In the genomic region with DNA sequence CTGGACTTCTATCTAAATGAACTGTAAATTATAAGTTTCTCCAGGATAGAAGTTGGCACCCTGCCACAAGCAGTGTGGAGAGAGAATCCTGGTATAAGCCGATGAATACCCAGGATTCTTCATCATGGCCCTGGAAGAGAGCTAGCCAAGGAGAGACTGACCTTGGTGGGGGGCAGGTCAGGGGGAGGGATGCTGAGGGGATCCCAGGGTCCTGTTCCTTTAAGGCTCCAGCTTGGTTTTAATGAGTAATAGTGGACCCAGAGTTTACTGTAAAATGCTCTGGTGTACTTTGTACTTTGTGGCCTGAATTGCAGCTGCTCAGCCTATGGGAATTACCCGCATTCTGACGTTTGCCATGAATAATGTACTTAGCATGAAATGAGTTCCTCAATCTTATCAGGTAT, we compare ENCODE assay signal across 9 cellular contexts. TPM values are rescaled to one million over a fixed set of nuclear protein-coding genes. Genes with fewer than 3 reads are reported as not detected.
DNase-seq lines count a peak whose midpoint lies in the region; ATAC-seq and TF ChIP-seq lines count a peak whose summit lies in the region.
"Had no signal": no experiment of that assay in that cellular context is flagged by ENCODE, and none has a peak within 500 bp of the region (broad histone marks: within the 10 kb centered on the region; RNA-seq: fewer than 3 reads in every experiment).

No MANE protein-coding gene starts in this region.

- H3K4me3 Mint-ChIP-seq in activated B cell treated with CpG ODN at 0.5 μM for 24 hours (peak overlapping the region; percentile 21), nephron (peak overlapping the region in 1 of 3 experiments; percentile 41)
- H3K4me3 Mint-ChIP-seq in naive thymus-derived CD4-positive, alpha-beta T cell, result no peak overlapping the region
- no peak overlapping the region for H3K4me3 Mint-ChIP-seq in activated naive CD4-positive, alpha-beta T cell treated with anti-CD3 and anti-CD28 coated beads, Interleukin-2, amount 10 ng/mL, durations not matched to agents 7 days and 5 days
- H3K4me3 Mint-ChIP-seq: activated T-cell treated with anti-CD3 and anti-CD28 coated beads, Interleukin-2, amount 50 U/mL, for 72 hours had no signal

- H3K9me3 ChIP-seq in naive thymus-derived CD4-positive, alpha-beta T cell (ENCODE audit: control insufficient read depth in 2 of 3, low read length in 3 of 3), result no peaks in the 10 kb centered on the region
- H3K9me3 ChIP-seq in spleen, result no peaks in the 10 kb centered on the region

- DNase-seq in activated B cell treated with CpG ODN at 0.5 μM for 24 hours (no peak), globus pallidus (ENCODE audit: low spot score) (no peak), spleen (no peak)
- no peak for DNase-seq in naive thymus-derived CD4-positive, alpha-beta T cell
- DNase-seq in activated naive CD4-positive, alpha-beta T cell treated with anti-CD3 and anti-CD28 coated beads, Interleukin-2, amount 10 ng/mL, durations not matched to agents 7 days and 5 days, result no peak
- DNase-seq: activated T-cell treated with anti-CD3 and anti-CD28 coated beads, Interleukin-2, amount 50 U/mL, for 72 hours had no signal

- H3K9me3 Mint-ChIP-seq in activated B cell treated with CpG ODN at 0.5 μM for 24 hours, result no peaks in the 10 kb centered on the region
- H3K9me3 Mint-ChIP-seq in nephron, result no peaks in the 10 kb centered on the region
- peaks cover 0 to 6% (median 0%) of the 10 kb centered on the region in 11 donors for H3K9me3 Mint-ChIP-seq in naive thymus-derived CD4-positive, alpha-beta T cell
- no peaks in the 10 kb centered on the region for H3K9me3 Mint-ChIP-seq in activated naive CD4-positive, alpha-beta T cell treated with anti-CD3 and anti-CD28 coated beads, Interleukin-2, amount 10 ng/mL, durations not matched to agents 7 days and 5 days

- H3K36me3 Mint-ChIP-seq in activated B cell treated with CpG ODN at 0.5 μM for 24 hours (ENCODE audit: low read depth), result no peaks in the 10 kb centered on the region
- H3K36me3 Mint-ChIP-seq in nephron (ENCODE audit: low read depth), result no peaks in the 10 kb centered on the region
- peaks cover 0 to 2% (median 0%) of the 10 kb centered on the region in 5 donors for H3K36me3 Mint-ChIP-seq in naive thymus-derived CD4-positive, alpha-beta T cell
- H3K36me3 Mint-ChIP-seq in activated naive CD4-positive, alpha-beta T cell treated with anti-CD3 and anti-CD28 coated beads, Interleukin-2, amount 10 ng/mL, durations not matched to agents 7 days and 5 days, result no peaks in the 10 kb centered on the region

- TF ChIP-seq POLR2A in spleen (IDR thresholded peaks at IDR 0.05), result no peak

- intact Hi-C loops in activated B cell treated with CpG ODN at 0.5 μM for 24 hours (cut with micrococcal nuclease), result loop anchor here (1.0 kb wide), 1 partner anchor 14 kb away; no protein-coding TSS in a partner anchor
- intact Hi-C loops in naive thymus-derived CD4-positive, alpha-beta T cell (cut with micrococcal nuclease), result no loop called here
- intact Hi-C loops in spleen (cut with DNase I; ENCODE audit: low total_unique reads), result no loop called here

- no peaks in the 10 kb centered on the region for H3K36me3 ChIP-seq in naive thymus-derived CD4-positive, alpha-beta T cell (ENCODE audit: control insufficient read depth in 2 of 3, insufficient read depth in 3 of 3, low read length in 3 of 3)
- no peaks in the 10 kb centered on the region for H3K36me3 ChIP-seq in spleen

- ATAC-seq in GM18520 (IDR thresholded peaks at IDR 0.05; ENCODE audit: unreplicated experiment) (peak; percentile 32), HG02981 (IDR thresholded peaks at IDR 0.05; ENCODE audit: unreplicated experiment) (peak; percentile 51), activated B cell treated with CpG ODN at 0.5 μM for 24 hours (ENCODE audit: low read depth) (peak; percentile 59)
- ATAC-seq in naive thymus-derived CD4-positive, alpha-beta T cell, result no peak
- ATAC-seq: activated T-cell treated with anti-CD3 and anti-CD28 coated beads, Interleukin-2, amount 50 U/mL, for 72 hours had no signal

- H3K4me1 ChIP-seq in naive thymus-derived CD4-positive, alpha-beta T cell (ENCODE audit: control insufficient read depth in 2 of 2, insufficient read depth in 2 of 2, low read length in 2 of 2), result no peaks in the 10 kb centered on the region
- no peaks in the 10 kb centered on the region for H3K4me1 ChIP-seq in spleen

- H3K27ac ChIP-seq in naive thymus-derived CD4-positive, alpha-beta T cell (ENCODE audit: low read depth, low read length), result no peak overlapping the region
- H3K27ac ChIP-seq in spleen, result no peak overlapping the region

- CTCF ChIA-PET in activated B cell treated with CpG ODN at 0.5 μM for 24 hours (lab: Charles Lee), result interaction anchor here (1.2 kb wide), 1 partner anchor 10 kb away, joined by 5 read pairs; no protein-coding TSS in a partner anchor
- CTCF ChIA-PET in naive thymus-derived CD4-positive, alpha-beta T cell (lab: Charles Lee), result no interaction called here
- CTCF ChIA-PET in activated naive CD4-positive, alpha-beta T cell treated with anti-CD3 and anti-CD28 coated beads, Interleukin-2, amount 10 ng/mL, durations not matched to agents 7 days and 5 days (lab: Charles Lee), result no interaction called here

- POLR2A ChIA-PET in activated B cell treated with CpG ODN at 0.5 μM for 24 hours (lab: Charles Lee), result interaction anchor here (1.4 to 2.2 kb wide), 2 partner anchors 10 to 14 kb away, joined by 6 to 14 read pairs; no protein-coding TSS in a partner anchor
- POLR2A ChIA-PET in naive thymus-derived CD4-positive, alpha-beta T cell (lab: Charles Lee), result no interaction called here

- 47 to 66% (median 61%) methylated on average over 3 of the region's 3 CpGs for WGBS in spleen, 5 donors

- H3K27ac Mint-ChIP-seq in activated B cell treated with CpG ODN at 0.5 μM for 24 hours (peak overlapping the region; percentile 25), nephron (peak overlapping the region; percentile 84 to 88 (median 86))
- no peak overlapping the region for H3K27ac Mint-ChIP-seq in naive thymus-derived CD4-positive, alpha-beta T cell
- no peak overlapping the region for H3K27ac Mint-ChIP-seq in activated naive CD4-positive, alpha-beta T cell treated with anti-CD3 and anti-CD28 coated beads, Interleukin-2, amount 10 ng/mL, durations not matched to agents 7 days and 5 days
- H3K27ac Mint-ChIP-seq: activated T-cell treated with anti-CD3 and anti-CD28 coated beads, Interleukin-2, amount 50 U/mL, for 72 hours had no signal

- no peaks in the 10 kb centered on the region for H3K27me3 ChIP-seq in naive thymus-derived CD4-positive, alpha-beta T cell (ENCODE audit: control insufficient read depth in 2 of 2, insufficient read depth in 2 of 2, low read length in 2 of 2)
- H3K27me3 ChIP-seq in spleen (replicated peaks in 1 of 7), result no peaks in the 10 kb centered on the region

- TF ChIP-seq CTCF in activated B cell treated with CpG ODN at 0.5 μM for 24 hours (IDR thresholded peaks at IDR 0.05) (no peak), nephron (IDR thresholded peaks at IDR 0.05; ENCODE audit: unreplicated experiment in 3 of 3) (no peak), spleen (IDR thresholded peaks at IDR 0.05 in 8 of 11, conservative IDR thresholded peaks at IDR 0.05 in 3 of 11) (no peak)

- H3K4me1 Mint-ChIP-seq in activated B cell treated with CpG ODN at 0.5 μM for 24 hours (peaks cover 47% of the 10 kb centered on the region), nephron (peaks cover 33% of the 10 kb centered on the region)
- H3K4me1 Mint-ChIP-seq in naive thymus-derived CD4-positive, alpha-beta T cell, result peaks cover 0 to 20% (median 16%) of the 10 kb centered on the region in 7 donors
- H3K4me1 Mint-ChIP-seq in activated naive CD4-positive, alpha-beta T cell treated with anti-CD3 and anti-CD28 coated beads, Interleukin-2, amount 10 ng/mL, durations not matched to agents 7 days and 5 days, result peaks cover 12% of the 10 kb centered on the region

- H3K27me3 Mint-ChIP-seq in activated B cell treated with CpG ODN at 0.5 μM for 24 hours (no peaks in the 10 kb centered on the region), nephron (ENCODE audit: low read depth) (peaks cover 7% of the 10 kb centered on the region)
- H3K27me3 Mint-ChIP-seq in naive thymus-derived CD4-positive, alpha-beta T cell, result peaks cover 0 to 13% (median 4%) of the 10 kb centered on the region in 5 donors
- H3K27me3 Mint-ChIP-seq in activated naive CD4-positive, alpha-beta T cell treated with anti-CD3 and anti-CD28 coated beads, Interleukin-2, amount 10 ng/mL, durations not matched to agents 7 days and 5 days, result no peaks in the 10 kb centered on the region

- H3K4me3 ChIP-seq in naive thymus-derived CD4-positive, alpha-beta T cell (ENCODE audit: low read length), result no peak overlapping the region
- H3K4me3 ChIP-seq in spleen, result no peak overlapping the region

RNA-seq across cellular contexts. Expression of a gene that starts 16.9 kb away (rescaled TPM):
- total RNA-seq in activated B cell treated with CpG ODN at 0.5 μM for 24 hours, result 4.0 TPM in 2 replicates
- total RNA-seq in naive thymus-derived CD4-positive, alpha-beta T cell, result under 1 TPM in 4 of 5 experiments, not detected in 1; 0.05 to 0.42 (median 0.15) TPM
- under 1 TPM; 0.04 to 0.20 TPM for polyA plus RNA-seq in naive thymus-derived CD4-positive, alpha-beta T cell
- total RNA-seq in spleen, result 1 to 10 TPM in 1 of 7 donors, under 1 TPM in 6; 0.20 to 1.3 (median 0.30) TPM
- polyA plus RNA-seq in spleen, result under 1 TPM; 0.09 to 0.41 (median 0.22) TPM

Comparison
In these comparisons a context has a peak if more than half of its experiments do, and no peak if none do; other contexts are left out.
1. H3K27ac Mint-ChIP-seq: peak in activated B cell treated with CpG ODN at 0.5 μM for 24 hours (single experiment) and nephron (3 of 3); none in naive thymus-derived CD4-positive, alpha-beta T cell (0 of 9) and activated naive CD4-positive, alpha-beta T cell treated with anti-CD3 and anti-CD28 coated beads, Interleukin-2, amount 10 ng/mL, durations not matched to agents 7 days and 5 days (single experiment).